In the genomic region with DNA sequence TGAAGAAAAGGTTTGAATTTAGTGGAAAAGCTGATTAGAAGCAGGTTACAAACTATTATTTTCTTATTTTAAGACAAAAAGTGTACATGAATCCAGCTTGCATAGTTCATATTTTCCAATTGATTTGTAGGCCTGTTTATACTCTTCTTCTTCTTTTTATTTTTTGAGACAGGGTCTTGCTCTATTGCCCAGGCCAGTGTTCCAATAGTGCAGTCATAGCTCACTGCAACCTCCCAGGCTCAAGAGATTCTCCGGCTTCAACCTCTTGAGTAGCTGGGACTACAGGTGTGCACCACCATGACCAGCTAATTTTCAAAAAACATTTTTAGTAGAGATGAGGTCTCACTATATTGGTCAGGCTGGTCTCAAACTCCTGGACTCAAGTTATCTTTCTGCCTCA, we compare ENCODE assay signal across 27 cellular contexts.
"Had no signal": no experiment of that assay in that cellular context is flagged by ENCODE, and none has a peak within 500 bp of the region (broad histone marks: within the 10 kb centered on the region; RNA-seq: fewer than 3 reads in every experiment).

No MANE protein-coding gene starts in this region.

- H3K4me1 ChIP-seq: prostate gland had no signal

- DNase-seq: effector CD8-positive, alpha-beta T cell; esophagus squamous epithelium; foreskin melanocyte; glutamatergic neuron; heart right ventricle; hippocampal formation; left cardiac atrium; left lung; mesenchymal stem cell; midbrain; nephron progenitor cell; nucleus accumbens; stimulated activated CD4-positive, alpha-beta T cell treated with anti-CD3 and anti-CD28 coated beads, Interleukin-12 subunit alpha, Interleukin-12 subunit beta, amount 100 ng/mL, for 4 hours; stimulated activated CD4-positive, alpha-beta T cell treated with anti-CD3 and anti-CD28 coated beads, Interleukin-1b, Interleukin-23, amount 100 ng/mL, for 48 hours; stimulated activated CD4-positive, alpha-beta T cell treated with anti-CD3 and anti-CD28 coated beads, Interleukin-4, amount 100 ng/mL, for 1 hour; stimulated activated CD8-positive, alpha-beta memory T cell treated with anti-CD3 and anti-CD28 coated beads, Interleukin-4, amount 100 ng/mL, for 48 hours; stimulated activated naive CD8-positive, alpha-beta T cell treated with anti-CD3 and anti-CD28 coated beads, Interleukin-15, amount 100 ng/mL, for 72 hours; transverse colon; upper lobe of right lung; uterus had no signal

- ATAC-seq: heart right ventricle; left cardiac atrium; left lung; sciatic nerve; stimulated activated naive CD8-positive, alpha-beta T cell treated with anti-CD3 and anti-CD28 coated beads, Interleukin-15, amount 100 ng/mL, for 72 hours; upper lobe of right lung had no signal

- H3K4me3 Mint-ChIP-seq: dendritic cell treated with granulocyte-macrophage colony-stimulating factor and Interleukin-4, amounts not matched to agents 40 ng/mL and 50 ng/mL, for 4 days; nephron progenitor cell; stimulated activated naive CD8-positive, alpha-beta T cell treated with anti-CD3 and anti-CD28 coated beads, Interleukin-15, amount 100 ng/mL, for 72 hours had no signal

- H3K27ac ChIP-seq: left lung, prostate gland, right atrium auricular region, suprapubic skin, transverse colon, upper lobe of right lung, uterus had no signal

- H3K27me3 ChIP-seq: esophagus squamous epithelium, heart right ventricle, left lung, right atrium auricular region, suprapubic skin, transverse colon, upper lobe of right lung, uterus had no signal

- H3K4me3 ChIP-seq: esophagus squamous epithelium, heart right ventricle, left lung, prostate gland, right atrium auricular region, smooth muscle cell, suprapubic skin, transverse colon, upper lobe of right lung, uterus had no signal

- H3K36me3 ChIP-seq: esophagus squamous epithelium, heart right ventricle, left lung, prostate gland, right atrium auricular region, suprapubic skin, transverse colon, upper lobe of right lung, uterus had no signal

- H3K36me3 Mint-ChIP-seq: naive thymus-derived CD8-positive, alpha-beta T cell had no signal

- H3K27me3 Mint-ChIP-seq: dendritic cell treated with granulocyte-macrophage colony-stimulating factor and Interleukin-4, amounts not matched to agents 40 ng/mL and 50 ng/mL, for 4 days; naive thymus-derived CD8-positive, alpha-beta T cell; stimulated activated naive CD8-positive, alpha-beta T cell treated with anti-CD3 and anti-CD28 coated beads, Interleukin-15, amount 100 ng/mL, for 72 hours had no signal

- H3K4me2 ChIP-seq: smooth muscle cell had no signal

- H3K9me3 Mint-ChIP-seq: dendritic cell treated with granulocyte-macrophage colony-stimulating factor and Interleukin-4, amounts not matched to agents 40 ng/mL and 50 ng/mL, for 4 days; naive thymus-derived CD8-positive, alpha-beta T cell; nephron progenitor cell; stimulated activated naive CD8-positive, alpha-beta T cell treated with anti-CD3 and anti-CD28 coated beads, Interleukin-15, amount 100 ng/mL, for 72 hours had no signal

- H3K9me3 ChIP-seq: esophagus squamous epithelium, heart right ventricle, left lung, prostate gland, right atrium auricular region, suprapubic skin, transverse colon, upper lobe of right lung, uterus had no signal

- H3K27ac Mint-ChIP-seq: dendritic cell treated with granulocyte-macrophage colony-stimulating factor and Interleukin-4, amounts not matched to agents 40 ng/mL and 50 ng/mL, for 4 days; nephron progenitor cell; stimulated activated naive CD8-positive, alpha-beta T cell treated with anti-CD3 and anti-CD28 coated beads, Interleukin-15, amount 100 ng/mL, for 72 hours had no signal
